8 cellular contexts compared by ENCODE assay signal in genomic region chr20:18496042-18496441, GRCh38. TPM values are rescaled to one million over a fixed set of nuclear protein-coding genes. Genes with fewer than 3 reads are reported as not detected.
A peak's percentile ranks its signal among the peaks of the same experiment; 100 is the strongest.
DNase-seq lines count a peak whose midpoint lies in the region; ATAC-seq and TF ChIP-seq lines count a peak whose summit lies in the region.

No MANE protein-coding gene starts in this region.

- ATAC-seq in naive thymus-derived CD4-positive, alpha-beta T cell = no peak
- no peak for ATAC-seq in GM19328 (IDR thresholded peaks at IDR 0.05; ENCODE audit: unreplicated experiment)

- BruUV-seq in MCF 10A (replicated peaks; lab: Mats Ljungman, UMichigan) = no TSS peak

- H3K4me1 Mint-ChIP-seq in CD8-positive, alpha-beta memory T cell = peaks cover 17 to 21% (median 19%) of the 10 kb centered on the region in 3 donors
- H3K4me1 Mint-ChIP-seq in MCF 10A (ENCODE audit: insufficient read depth, unreplicated experiment) = no peaks in the 10 kb centered on the region
- peaks cover 10 to 25% (median 20%) of the 10 kb centered on the region in 7 donors for H3K4me1 Mint-ChIP-seq in naive thymus-derived CD4-positive, alpha-beta T cell

- POLR2A ChIA-PET in CD8-positive, alpha-beta memory T cell (lab: Charles Lee) = interaction anchor here (3.6 kb wide), 1 partner anchor 11 kb away, joined by 41 read pairs; the partner anchor contains the start of gene SEC23B
- POLR2A ChIA-PET in MCF 10A (lab: Yijun Ruan, JAX) = interaction anchor here (0.6 to 4.8 kb wide), 17 partner anchors 9 to 1480 kb away, joined by 3 to 283 read pairs (median 7); partner anchors contain the start of genes DZANK1, MGME1, POLR3F and SEC23B
- POLR2A ChIA-PET in naive thymus-derived CD4-positive, alpha-beta T cell (lab: Charles Lee) = interaction anchor here (0.9 to 4.3 kb wide), 4 partner anchors 12 to 359 kb away, joined by 3 to 110 read pairs (median 6); partner anchors contain the start of gene SEC23B

- intact Hi-C loops in MCF 10A (cut with micrococcal nuclease) = loop anchor here (1.0 kb wide), 1 partner anchor 29 kb away; the partner anchor contains the start of genes DZANK1 and POLR3F
- intact Hi-C loops in naive thymus-derived CD4-positive, alpha-beta T cell (cut with micrococcal nuclease) = loop anchor here (2.0 kb wide), 2 partner anchors 71 to 207 kb away; partner anchors contain the start of genes ZNF133 (in 2 of the 2) and SMIM26 (in 1 of the 2)

- H3K4me3 ChIP-seq in CD8-positive, alpha-beta memory T cell (ENCODE audit: low read length) = peak overlapping the region; percentile 82
- peak overlapping the region; percentile 80 for H3K4me3 ChIP-seq in NB4 (ENCODE audit: low read depth, low read length)
- no peak overlapping the region for H3K4me3 ChIP-seq in naive thymus-derived CD4-positive, alpha-beta T cell (ENCODE audit: low read length)

- H3K4me1 ChIP-seq in CD8-positive, alpha-beta memory T cell (ENCODE audit: insufficient read depth, low read length) = peaks cover 13% of the 10 kb centered on the region
- H3K4me1 ChIP-seq in naive thymus-derived CD4-positive, alpha-beta T cell (ENCODE audit: control insufficient read depth in 2 of 2, insufficient read depth in 2 of 2, low read length in 2 of 2) = peaks cover 5 to 7% of the 10 kb centered on the region in 2 donors

- no peaks in the 10 kb centered on the region for H3K9me3 ChIP-seq in CD8-positive, alpha-beta memory T cell (ENCODE audit: low read length)
- no peaks in the 10 kb centered on the region for H3K9me3 ChIP-seq in naive thymus-derived CD4-positive, alpha-beta T cell (ENCODE audit: control insufficient read depth in 2 of 3, low read length in 3 of 3)

- H3K27ac Mint-ChIP-seq in CD8-positive, alpha-beta memory T cell = peak overlapping the region in 7 of 8 donors; percentile 13 to 97 (median 94)
- peak overlapping the region; percentile 87 for H3K27ac Mint-ChIP-seq in MCF 10A (ENCODE audit: low read depth, unreplicated experiment)
- H3K27ac Mint-ChIP-seq in naive thymus-derived CD4-positive, alpha-beta T cell = peak overlapping the region in 5 of 9 donors; percentile 82 to 96 (median 94)

- TF ChIP-seq POLR2A in NB4 (IDR thresholded peaks at IDR 0.05; ENCODE audit: extremely low read depth, insufficient read length) = no peak

- H3K9me3 Mint-ChIP-seq in CD8-positive, alpha-beta memory T cell = no peaks in the 10 kb centered on the region
- no peaks in the 10 kb centered on the region for H3K9me3 Mint-ChIP-seq in MCF 10A (ENCODE audit: unreplicated experiment)
- H3K9me3 Mint-ChIP-seq in naive thymus-derived CD4-positive, alpha-beta T cell = no peaks in the 10 kb centered on the region

- no peak for DNase-seq in CD8-positive, alpha-beta memory T cell
- DNase-seq in NB4 (ENCODE audit: low read depth) (no peak), MCF 10A (ENCODE audit: unreplicated experiment) (peak; percentile 34), SIG-M5 treated with dmso at 0.1 percent for 504 hours (lab: John Stamatoyannopoulos, UW; ENCODE audit: unreplicated experiment) (no peak), NCI-H2171 treated with DMSO at 0.1 percent for 48 hours (lab: John Stamatoyannopoulos, UW) (no peak)
- DNase-seq in naive thymus-derived CD4-positive, alpha-beta T cell = no peak
- DNase-seq in stimulated activated CD4-positive, alpha-beta T cell treated with anti-CD3 and anti-CD28 coated beads, Interleukin-4, amount 100 ng/mL, for 1 hour = no peak

- CTCF ChIA-PET in CD8-positive, alpha-beta memory T cell (lab: Charles Lee) = interaction anchor here (2.1 to 2.4 kb wide), 2 partner anchors 11 to 13 kb away, joined by 6 to 30 read pairs; partner anchors contain the start of gene SEC23B
- CTCF ChIA-PET in MCF 10A (lab: Yijun Ruan, JAX) = interaction anchor here (0.6 to 4.5 kb wide), 7 partner anchors 11 to 1735 kb away, joined by 3 to 37 read pairs (median 4); partner anchors contain the start of genes DZANK1, POLR3F and SEC23B
- CTCF ChIA-PET in naive thymus-derived CD4-positive, alpha-beta T cell (lab: Charles Lee) = interaction anchor here (3.4 kb wide), 1 partner anchor 11 kb away, joined by 22 read pairs; the partner anchor contains the start of gene SEC23B

- H3K27me3 Mint-ChIP-seq in CD8-positive, alpha-beta memory T cell = no peaks in the 10 kb centered on the region
- H3K27me3 Mint-ChIP-seq in MCF 10A (ENCODE audit: insufficient read depth, unreplicated experiment) = no peaks in the 10 kb centered on the region
- H3K27me3 Mint-ChIP-seq in naive thymus-derived CD4-positive, alpha-beta T cell = no peaks in the 10 kb centered on the region

- TF ChIP-seq CTCF in NB4 (IDR thresholded peaks at IDR 0.05; ENCODE audit: low read depth, low read length) (no peak), MCF 10A (IDR thresholded peaks at IDR 0.05; ENCODE audit: unreplicated experiment) (no peak)

- no peak overlapping the region for H3K27ac ChIP-seq in CD8-positive, alpha-beta memory T cell (ENCODE audit: low read depth, low read length)
- H3K27ac ChIP-seq in naive thymus-derived CD4-positive, alpha-beta T cell (ENCODE audit: low read depth, low read length) = peak overlapping the region; percentile 91

- H3K36me3 ChIP-seq in CD8-positive, alpha-beta memory T cell (ENCODE audit: insufficient read depth, low read length) = peaks cover 7% of the 10 kb centered on the region
- H3K36me3 ChIP-seq in naive thymus-derived CD4-positive, alpha-beta T cell (ENCODE audit: control insufficient read depth in 2 of 3, insufficient read depth in 3 of 3, low read length in 3 of 3) = peaks cover 0 to 4% (median 0%) of the 10 kb centered on the region in 3 experiments

- H3K36me3 Mint-ChIP-seq in CD8-positive, alpha-beta memory T cell = peaks cover 0 to 30% (median 8%) of the 10 kb centered on the region in 3 donors
- H3K36me3 Mint-ChIP-seq in MCF 10A (ENCODE audit: insufficient read depth, unreplicated experiment) = peaks cover 13% of the 10 kb centered on the region
- peaks cover 6 to 14% (median 10%) of the 10 kb centered on the region in 5 donors for H3K36me3 Mint-ChIP-seq in naive thymus-derived CD4-positive, alpha-beta T cell

- H3K27me3 ChIP-seq in CD8-positive, alpha-beta memory T cell (ENCODE audit: insufficient read depth, low read length, poor library complexity, severe bottlenecking) = no peaks in the 10 kb centered on the region
- H3K27me3 ChIP-seq in naive thymus-derived CD4-positive, alpha-beta T cell (ENCODE audit: control insufficient read depth in 2 of 2, insufficient read depth in 2 of 2, low read length in 2 of 2) = no peaks in the 10 kb centered on the region

- H3K4me3 Mint-ChIP-seq in CD8-positive, alpha-beta memory T cell = peak overlapping the region; percentile 94 to 99 (median 98)
- H3K4me3 Mint-ChIP-seq in MCF 10A (ENCODE audit: unreplicated experiment) = peak overlapping the region; percentile 91
- peak overlapping the region; percentile 92 to 99 (median 96) for H3K4me3 Mint-ChIP-seq in naive thymus-derived CD4-positive, alpha-beta T cell

RNA-seq across cellular contexts. Expression of gene RBBP9, which starts 1.0 kb away (rescaled TPM):
- 10 to 100 TPM; 18.1 to 20.4 TPM for total RNA-seq in CD8-positive, alpha-beta memory T cell
- polyA plus RNA-seq in CD8-positive, alpha-beta memory T cell = 7.9 TPM
- 6.8 and 7.3 TPM in 2 replicates for total RNA-seq in MCF 10A (2022)
- total RNA-seq in naive thymus-derived CD4-positive, alpha-beta T cell = 10 to 100 TPM in 1 of 5 experiments, 1 to 10 TPM in 4; 4.9 to 16.4 (median 6.1) TPM
- polyA plus RNA-seq in naive thymus-derived CD4-positive, alpha-beta T cell = 1 to 10 TPM; 6.9 to 8.1 TPM

RNA-seq across cellular contexts. Expression of gene SEC23B, which starts 11.7 kb away (rescaled TPM):
- 100 to 1,000 TPM; 103 to 105 TPM for total RNA-seq in CD8-positive, alpha-beta memory T cell
- polyA plus RNA-seq in CD8-positive, alpha-beta memory T cell = 51.1 TPM
- total RNA-seq in MCF 10A (2022) = 139 TPM in 2 replicates
- total RNA-seq in naive thymus-derived CD4-positive, alpha-beta T cell = 100 to 1,000 TPM in 1 of 5 experiments, 10 to 100 TPM in 4; 39.0 to 102 (median 40.9) TPM
- 10 to 100 TPM; 38.7 to 53.4 TPM for polyA plus RNA-seq in naive thymus-derived CD4-positive, alpha-beta T cell

RNA-seq across cellular contexts. Expression of gene POLR3F, which starts 28.9 kb away (rescaled TPM):
- total RNA-seq in CD8-positive, alpha-beta memory T cell = 10 to 100 TPM; 17.3 to 18.0 TPM
- polyA plus RNA-seq in CD8-positive, alpha-beta memory T cell = 8.2 TPM
- total RNA-seq in MCF 10A (2022) = 11.2 and 15.1 TPM in 2 replicates
- 10 to 100 TPM in 3 of 5 experiments, 1 to 10 TPM in 2; 5.0 to 13.5 (median 11.5) TPM for total RNA-seq in naive thymus-derived CD4-positive, alpha-beta T cell
- polyA plus RNA-seq in naive thymus-derived CD4-positive, alpha-beta T cell = 1 to 10 TPM; 8.9 to 9.3 TPM

RNA-seq across cellular contexts. Expression of gene DZANK1, which starts 29.2 kb away (rescaled TPM):
- total RNA-seq in CD8-positive, alpha-beta memory T cell = 1 to 10 TPM; 2.8 to 3.1 TPM
- 1.7 TPM for polyA plus RNA-seq in CD8-positive, alpha-beta memory T cell
- total RNA-seq in MCF 10A (2022) = 2.5 and 3.0 TPM in 2 replicates
- 1 to 10 TPM; 1.2 to 3.5 (median 2.9) TPM for total RNA-seq in naive thymus-derived CD4-positive, alpha-beta T cell
- polyA plus RNA-seq in naive thymus-derived CD4-positive, alpha-beta T cell = under 1 TPM; 0.34 to 0.79 TPM
